Comparison of ENCODE assay signal across 21 cellular contexts in the genomic region with DNA sequence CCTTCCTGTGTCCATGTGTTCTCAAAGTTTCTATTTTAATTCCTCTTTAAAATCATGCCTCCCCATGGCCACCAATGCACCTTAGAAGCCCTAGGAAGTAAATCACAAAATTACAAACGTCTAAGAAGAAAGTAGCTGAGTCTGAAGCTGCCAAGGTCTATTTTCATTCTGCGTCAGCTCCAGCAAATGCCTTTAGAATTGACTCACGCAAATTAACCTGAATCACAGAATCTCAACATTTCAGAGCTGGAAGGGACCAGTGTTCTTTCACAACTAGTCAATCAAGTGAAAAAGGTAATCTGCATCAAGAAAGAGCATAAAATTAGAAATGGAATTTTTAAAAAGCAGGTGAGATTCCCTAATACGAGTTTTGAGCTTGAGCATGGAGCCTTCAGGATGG.
DNase-seq lines count a peak whose midpoint lies in the region; TF ChIP-seq lines count a peak whose summit lies in the region.
"Had no signal": no experiment of that assay in that cellular context is flagged by ENCODE, and none has a peak within 500 bp of the region (broad histone marks: within the 10 kb centered on the region; RNA-seq: fewer than 3 reads in every experiment).

No MANE protein-coding gene starts in this region.

- POLR2A ChIA-PET in activated CD4-positive, alpha-beta memory T cell treated with anti-CD3 and anti-CD28 coated beads for 36 hours (lab: Charles Lee): no interaction called here

- H3K4me3 ChIP-seq in neural progenitor cell: no peak overlapping the region
- H3K4me3 ChIP-seq in spleen: no peak overlapping the region
- H3K4me3 ChIP-seq: A549; BLaER1 treated with 17β-estradiol and CSF1 and Interleukin-3, amounts not matched to agents 10 nM and 100 nM; GM12878; GM23248 had no signal

- no peak for TF ChIP-seq CTCF in neural progenitor cell (IDR thresholded peaks at IDR 0.05)
- no peak for TF ChIP-seq CTCF in spleen (IDR thresholded peaks at IDR 0.05 in 8 of 11, conservative IDR thresholded peaks at IDR 0.05 in 3 of 11)

- no peaks in the 10 kb centered on the region for H3K27me3 Mint-ChIP-seq in neural progenitor cell (ENCODE audit: insufficient read depth, low read depth)
- no peaks in the 10 kb centered on the region for H3K27me3 Mint-ChIP-seq in activated CD4-positive, alpha-beta memory T cell treated with anti-CD3 and anti-CD28 coated beads for 36 hours
- H3K27me3 Mint-ChIP-seq: CD4-positive, alpha-beta T cell; CD8-positive, alpha-beta memory T cell had no signal

- CTCF ChIA-PET in activated CD4-positive, alpha-beta memory T cell treated with anti-CD3 and anti-CD28 coated beads for 36 hours (lab: Charles Lee): no interaction called here

- peaks cover 37% of the 10 kb centered on the region for H3K4me1 ChIP-seq in neural progenitor cell
- no peaks in the 10 kb centered on the region for H3K4me1 ChIP-seq in spleen
- H3K4me1 ChIP-seq: A549; BE2C; BLaER1 treated with 17β-estradiol and CSF1 and Interleukin-3, amounts not matched to agents 10 nM and 100 nM had no signal

- no peaks in the 10 kb centered on the region for H3K79me2 ChIP-seq in neural progenitor cell (ENCODE audit: low read depth)

- H3K27me3 ChIP-seq in neural progenitor cell (no peaks in the 10 kb centered on the region), spleen (replicated peaks in 1 of 7) (no peaks in the 10 kb centered on the region)
- H3K27me3 ChIP-seq: BE2C; BLaER1 treated with 17β-estradiol and CSF1 and Interleukin-3, amounts not matched to agents 10 nM and 100 nM had no signal

- 46 to 75% (median 63%) methylated on average over 4 of the region's 4 CpGs for WGBS in spleen, 5 donors

- H3K4me3 Mint-ChIP-seq in neural progenitor cell: no peak overlapping the region
- no peak overlapping the region for H3K4me3 Mint-ChIP-seq in activated CD4-positive, alpha-beta memory T cell treated with anti-CD3 and anti-CD28 coated beads for 36 hours
- H3K4me3 Mint-ChIP-seq: CD14-positive monocyte; CD4-positive, alpha-beta T cell; CD8-positive, alpha-beta memory T cell had no signal

- H3K27ac ChIP-seq in neural progenitor cell: no peak overlapping the region
- no peak overlapping the region for H3K27ac ChIP-seq in spleen
- H3K27ac ChIP-seq: A549; BLaER1 treated with 17β-estradiol and CSF1 and Interleukin-3, amounts not matched to agents 10 nM and 100 nM; GM23248 had no signal

- no peak overlapping the region for H3K27ac Mint-ChIP-seq in neural progenitor cell
- H3K27ac Mint-ChIP-seq in activated CD4-positive, alpha-beta memory T cell treated with anti-CD3 and anti-CD28 coated beads for 36 hours: no peak overlapping the region
- H3K27ac Mint-ChIP-seq: CD14-positive monocyte; CD4-positive, alpha-beta T cell; CD8-positive, alpha-beta memory T cell had no signal

- peaks cover 14% of the 10 kb centered on the region for H3K4me1 Mint-ChIP-seq in neural progenitor cell
- H3K4me1 Mint-ChIP-seq in activated CD4-positive, alpha-beta memory T cell treated with anti-CD3 and anti-CD28 coated beads for 36 hours (ENCODE audit: low read depth): no peaks in the 10 kb centered on the region
- H3K4me1 Mint-ChIP-seq: CD14-positive monocyte; CD8-positive, alpha-beta memory T cell had no signal

- H3K9me3 Mint-ChIP-seq in neural progenitor cell: peaks cover 7% of the 10 kb centered on the region
- H3K9me3 Mint-ChIP-seq in activated CD4-positive, alpha-beta memory T cell treated with anti-CD3 and anti-CD28 coated beads for 36 hours: no peaks in the 10 kb centered on the region

- DNase-seq in HT1080 (ENCODE audit: low read depth) (peak; percentile 16), astrocyte of the hippocampus (ENCODE audit: low read depth, low spot score) (peak; percentile 36), neural progenitor cell (ENCODE audit: low spot score) (no peak), GDM1 (lab: John Stamatoyannopoulos, UW) (no peak), spleen (no peak)
- DNase-seq in activated CD4-positive, alpha-beta memory T cell treated with anti-CD3 and anti-CD28 coated beads for 36 hours: no peak
- DNase-seq: 8988T; ACHN; AML-193; BE2C; CD4-positive, alpha-beta T cell; CD8-positive, alpha-beta memory T cell; DMS53; DMS79 treated with DMSO at 0.1 percent for 48 hours; GM23248; H7; HCEC 1CT had no signal

- H3K36me3 ChIP-seq in neural progenitor cell (no peaks in the 10 kb centered on the region), spleen (no peaks in the 10 kb centered on the region)
- H3K36me3 ChIP-seq: BE2C; BLaER1 treated with 17β-estradiol and CSF1 and Interleukin-3, amounts not matched to agents 10 nM and 100 nM had no signal

- H4K20me1 ChIP-seq in neural progenitor cell (ENCODE audit: low read depth): no peaks in the 10 kb centered on the region
- H4K20me1 ChIP-seq: BLaER1 treated with 17β-estradiol and CSF1 and Interleukin-3, amounts not matched to agents 10 nM and 100 nM had no signal

- H3F3A ChIP-seq in neural progenitor cell (ENCODE audit: low read depth): peaks cover 17% of the 10 kb centered on the region

- no peak for TF ChIP-seq POLR2A in spleen (IDR thresholded peaks at IDR 0.05)

- H2AFZ ChIP-seq in neural progenitor cell (replicated peaks): peak overlapping the region; percentile 48
- H2AFZ ChIP-seq: GM23248 had no signal

- H3K9me3 ChIP-seq in neural progenitor cell (ENCODE audit: low read depth): no peaks in the 10 kb centered on the region
- peaks cover 0 to 3% (median 0%) of the 10 kb centered on the region in 8 donors for H3K9me3 ChIP-seq in spleen
- H3K9me3 ChIP-seq: A549; BE2C; BLaER1 treated with 17β-estradiol and CSF1 and Interleukin-3, amounts not matched to agents 10 nM and 100 nM had no signal

- H3K4me2 ChIP-seq in neural progenitor cell: no peak overlapping the region
- H3K4me2 ChIP-seq: A549; BLaER1 treated with 17β-estradiol and CSF1 and Interleukin-3, amounts not matched to agents 10 nM and 100 nM had no signal

- intact Hi-C loops in activated CD4-positive, alpha-beta memory T cell treated with anti-CD3 and anti-CD28 coated beads for 36 hours (cut with micrococcal nuclease): no loop called here
- intact Hi-C loops in spleen (cut with DNase I; ENCODE audit: low total_unique reads): no loop called here

- H3K9ac ChIP-seq in neural progenitor cell: no peak overlapping the region
- H3K9ac ChIP-seq: BLaER1 treated with 17β-estradiol and CSF1 and Interleukin-3, amounts not matched to agents 10 nM and 100 nM; GM23248 had no signal

- H3K36me3 Mint-ChIP-seq in neural progenitor cell: no peaks in the 10 kb centered on the region
- H3K36me3 Mint-ChIP-seq in activated CD4-positive, alpha-beta memory T cell treated with anti-CD3 and anti-CD28 coated beads for 36 hours: no peaks in the 10 kb centered on the region
- H3K36me3 Mint-ChIP-seq: CD14-positive monocyte; CD8-positive, alpha-beta memory T cell had no signal

Comparison
In these comparisons a context has a peak if more than half of its experiments do, and no peak if none do; other contexts are left out.
1. DNase-seq: peak in HT1080 (single experiment) and astrocyte of the hippocampus (single experiment); none in neural progenitor cell (single experiment), activated CD4-positive, alpha-beta memory T cell treated with anti-CD3 and anti-CD28 coated beads for 36 hours (single experiment), GDM1 (single experiment) and spleen (single experiment).